1 cellular context compared by ENCODE assay signal in the genomic region with DNA sequence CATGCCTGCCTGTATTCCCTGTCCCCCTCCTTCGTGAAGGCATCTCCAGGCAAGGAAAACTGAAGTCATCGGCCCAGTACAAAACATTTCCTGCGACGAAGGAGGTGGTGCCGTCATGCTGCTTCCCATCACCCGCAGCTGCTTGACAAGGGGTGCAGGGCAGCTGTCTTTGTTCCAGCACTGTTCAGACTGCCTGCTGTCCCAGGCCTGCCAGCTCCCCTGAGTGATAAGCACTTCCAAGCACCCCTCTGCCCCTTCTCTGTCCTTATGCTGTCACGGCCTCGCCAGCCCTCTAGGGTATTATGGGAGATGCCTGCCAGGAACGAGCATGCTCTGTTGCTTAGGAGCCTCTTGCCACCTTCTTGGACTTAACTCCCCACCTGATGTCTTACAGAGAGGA.
TF ChIP-seq lines count a peak whose summit lies in the region.

No MANE protein-coding gene starts in this region.

TF ChIP-seq in H1, 55 proteins besides CTCF, POLR2A, EP300 and RAD21:
- TF ChIP-seq POU5F1 (IDR thresholded peaks at IDR 0.05; ENCODE audit: low read depth, low read length) (no peak), SP4 (IDR thresholded peaks at IDR 0.05; ENCODE audit: low read length) (no peak), HDAC2 (IDR thresholded peaks at IDR 0.05; ENCODE audit: borderline replicate concordance in 1 of 2, low read depth in 2 of 2, low read length in 2 of 2) (no peak), SP1 (IDR thresholded peaks at IDR 0.05; ENCODE audit: low read depth, low read length) (no peak), SP2 (IDR thresholded peaks at IDR 0.05; ENCODE audit: low read length) (no peak), TBP (IDR thresholded peaks at IDR 0.05; ENCODE audit: low read depth, low read length) (no peak), GABPA (IDR thresholded peaks at IDR 0.05; ENCODE audit: borderline replicate concordance, insufficient read depth, low read length) (no peak), JUND (IDR thresholded peaks at IDR 0.05; ENCODE audit: low read length) (no peak), HDAC6 (IDR thresholded peaks at IDR 0.05; ENCODE audit: low read depth, low read length) (no peak)
